Comparison of ENCODE assay signal across 1 cellular context in the genomic region with DNA sequence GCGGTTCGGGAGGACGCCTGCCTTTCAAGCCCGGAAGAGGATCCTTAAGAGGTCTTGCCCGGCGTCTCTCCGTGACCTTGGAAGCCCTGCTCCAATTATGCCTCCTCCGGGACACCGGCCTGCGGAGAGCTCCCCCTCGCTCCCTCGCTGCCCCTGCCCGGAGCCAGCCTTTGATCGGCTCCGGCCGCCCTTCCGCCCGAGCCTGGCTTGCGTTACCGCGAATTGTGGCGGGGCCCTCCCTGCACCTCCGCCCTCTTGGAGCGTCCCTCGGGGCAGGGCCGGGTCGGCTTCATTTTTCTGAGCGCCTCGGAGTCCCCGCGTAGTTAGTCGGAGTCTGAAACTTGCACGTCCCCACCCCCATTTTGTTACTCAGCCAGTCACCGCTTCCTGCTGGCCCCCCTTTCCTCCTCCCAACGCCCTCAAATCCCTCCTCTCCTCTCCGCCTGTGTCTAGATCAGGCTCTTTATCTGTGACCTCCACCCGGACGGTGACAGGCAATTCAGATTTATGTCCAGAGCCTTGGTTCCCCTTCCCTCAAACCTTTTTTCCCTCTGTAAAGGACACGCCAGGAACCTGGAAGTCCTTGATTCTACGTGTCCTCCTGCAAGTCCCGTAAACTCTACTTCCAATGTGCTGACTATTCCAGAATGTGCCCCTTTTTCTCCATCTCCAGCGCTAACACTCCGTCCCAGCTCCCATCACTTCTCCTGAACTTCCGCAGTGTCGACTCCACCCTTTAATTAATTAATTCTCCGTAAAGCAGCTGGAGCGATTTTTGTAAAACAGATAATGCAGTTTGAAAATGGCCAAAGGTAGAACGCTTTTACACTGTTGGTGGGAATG.
TF ChIP-seq lines count a peak whose summit lies in the region.

No MANE protein-coding gene starts in this region.

TF ChIP-seq in HepG2, 621 proteins besides CTCF, POLR2A, EP300 and RAD21 (continued from another document):
- TF ChIP-seq ZBED4 (CRISPR knock-in tag; IDR thresholded peaks at IDR 0.05; ENCODE audit: borderline replicate concordance): peak; percentile 14; the same call in 1 of the 2 replicates
- TF ChIP-seq, protein P1, sequence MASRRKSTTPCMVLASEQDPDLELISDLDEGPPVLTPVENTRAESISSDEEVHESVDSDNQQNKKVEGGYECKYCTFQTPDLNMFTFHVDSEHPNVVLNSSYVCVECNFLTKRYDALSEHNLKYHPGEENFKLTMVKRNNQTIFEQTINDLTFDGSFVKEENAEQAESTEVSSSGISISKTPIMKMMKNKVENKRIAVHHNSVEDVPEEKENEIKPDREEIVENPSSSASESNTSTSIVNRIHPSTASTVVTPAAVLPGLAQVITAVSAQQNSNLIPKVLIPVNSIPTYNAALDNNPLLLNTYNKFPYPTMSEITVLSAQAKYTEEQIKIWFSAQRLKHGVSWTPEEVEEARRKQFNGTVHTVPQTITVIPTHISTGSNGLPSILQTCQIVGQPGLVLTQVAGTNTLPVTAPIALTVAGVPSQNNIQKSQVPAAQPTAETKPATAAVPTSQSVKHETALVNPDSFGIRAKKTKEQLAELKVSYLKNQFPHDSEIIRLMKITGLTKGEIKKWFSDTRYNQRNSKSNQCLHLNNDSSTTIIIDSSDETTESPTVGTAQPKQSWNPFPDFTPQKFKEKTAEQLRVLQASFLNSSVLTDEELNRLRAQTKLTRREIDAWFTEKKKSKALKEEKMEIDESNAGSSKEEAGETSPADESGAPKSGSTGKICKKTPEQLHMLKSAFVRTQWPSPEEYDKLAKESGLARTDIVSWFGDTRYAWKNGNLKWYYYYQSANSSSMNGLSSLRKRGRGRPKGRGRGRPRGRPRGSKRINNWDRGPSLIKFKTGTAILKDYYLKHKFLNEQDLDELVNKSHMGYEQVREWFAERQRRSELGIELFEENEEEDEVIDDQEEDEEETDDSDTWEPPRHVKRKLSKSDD (CRISPR knock-in tag; IDR thresholded peaks at IDR 0.05; ENCODE audit: low read depth): no peak; the same call in 1 of the 2 replicates
- peak; percentile 10; the same call in 1 of the 2 replicates for TF ChIP-seq PATZ1 (CRISPR knock-in tag; IDR thresholded peaks at IDR 0.05)
- TF ChIP-seq NFATC3 (CRISPR knock-in tag; IDR thresholded peaks at IDR 0.05): no peak
- no peak for TF ChIP-seq DNMT1 (CRISPR knock-in tag; IDR thresholded peaks at IDR 0.05)
- no peak for TF ChIP-seq RXRB (CRISPR knock-in tag; IDR thresholded peaks at IDR 0.05; ENCODE audit: borderline replicate concordance)
- peak; percentile 87 for TF ChIP-seq RBM39 (IDR thresholded peaks at IDR 0.05; ENCODE audit: low read depth, low read length, poor library complexity, severe bottlenecking)
- peak; percentile 72 for TF ChIP-seq KDM2A (CRISPR knock-in tag; IDR thresholded peaks at IDR 0.05; ENCODE audit: borderline replicate concordance, low read depth)
- no peak for TF ChIP-seq ZNF749 (CRISPR knock-in tag; IDR thresholded peaks at IDR 0.05; ENCODE audit: borderline replicate concordance)
- no peak for TF ChIP-seq KDM6A (CRISPR knock-in tag; IDR thresholded peaks at IDR 0.05; ENCODE audit: low read depth)
- TF ChIP-seq ZNF687 (CRISPR knock-in tag; IDR thresholded peaks at IDR 0.05): peak; percentile 89
- TF ChIP-seq HHEX (CRISPR knock-in tag; IDR thresholded peaks at IDR 0.05): peak; percentile 28; the same call in 1 of the 2 replicates
- TF ChIP-seq ZFY (CRISPR knock-in tag; IDR thresholded peaks at IDR 0.05): peak; percentile 72
- TF ChIP-seq CCDC6 (CRISPR knock-in tag; IDR thresholded peaks at IDR 0.05): peak; percentile 21; the same call in 1 of the 2 replicates
- TF ChIP-seq ZNF431 (CRISPR knock-in tag; IDR thresholded peaks at IDR 0.05; ENCODE audit: borderline replicate concordance, low read depth): peak; percentile 81
- TF ChIP-seq, protein P2, sequence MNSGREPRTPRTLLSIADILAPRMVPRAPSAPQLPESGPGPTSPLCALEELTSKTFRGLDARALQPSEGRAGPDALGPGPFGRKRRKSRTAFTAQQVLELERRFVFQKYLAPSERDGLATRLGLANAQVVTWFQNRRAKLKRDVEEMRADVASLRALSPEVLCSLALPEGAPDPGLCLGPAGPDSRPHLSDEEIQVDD (CRISPR knock-in tag; IDR thresholded peaks at IDR 0.05; ENCODE audit: borderline replicate concordance): 0 out of 2 replicates have a peak, but pooled peaks have one; percentile 42
- no peak for TF ChIP-seq ZNF10 (CRISPR knock-in tag; IDR thresholded peaks at IDR 0.05; ENCODE audit: borderline replicate concordance, low read depth)
- TF ChIP-seq PBX3 (CRISPR knock-in tag; IDR thresholded peaks at IDR 0.05; ENCODE audit: borderline replicate concordance): no peak
- no peak for TF ChIP-seq CHD2 (IDR thresholded peaks at IDR 0.05; ENCODE audit: low read depth, low read length)
- peak; percentile 36 for TF ChIP-seq SKI (IDR thresholded peaks at IDR 0.05; ENCODE audit: partially characterized antibody)
- TF ChIP-seq JDP2 (CRISPR knock-in tag; IDR thresholded peaks at IDR 0.05; ENCODE audit: borderline replicate concordance): no peak
- peak; percentile 29 to 33; a peak in 3 of 4 replicates for TF ChIP-seq MAFK (conservative IDR thresholded peaks at IDR 0.05 in 1 of 2, IDR thresholded peaks at IDR 0.05 in 1 of 2; ENCODE audit: low read length in 2 of 2)
- TF ChIP-seq ZNF768 (CRISPR knock-in tag; IDR thresholded peaks at IDR 0.05): peak; percentile 33; the same call in 1 of the 2 replicates
- TF ChIP-seq ZNF772 (CRISPR knock-in tag; IDR thresholded peaks at IDR 0.05): peak; percentile 78
- TF ChIP-seq ZNF44 (CRISPR knock-in tag; IDR thresholded peaks at IDR 0.05): no peak
- TF ChIP-seq, protein P3, sequence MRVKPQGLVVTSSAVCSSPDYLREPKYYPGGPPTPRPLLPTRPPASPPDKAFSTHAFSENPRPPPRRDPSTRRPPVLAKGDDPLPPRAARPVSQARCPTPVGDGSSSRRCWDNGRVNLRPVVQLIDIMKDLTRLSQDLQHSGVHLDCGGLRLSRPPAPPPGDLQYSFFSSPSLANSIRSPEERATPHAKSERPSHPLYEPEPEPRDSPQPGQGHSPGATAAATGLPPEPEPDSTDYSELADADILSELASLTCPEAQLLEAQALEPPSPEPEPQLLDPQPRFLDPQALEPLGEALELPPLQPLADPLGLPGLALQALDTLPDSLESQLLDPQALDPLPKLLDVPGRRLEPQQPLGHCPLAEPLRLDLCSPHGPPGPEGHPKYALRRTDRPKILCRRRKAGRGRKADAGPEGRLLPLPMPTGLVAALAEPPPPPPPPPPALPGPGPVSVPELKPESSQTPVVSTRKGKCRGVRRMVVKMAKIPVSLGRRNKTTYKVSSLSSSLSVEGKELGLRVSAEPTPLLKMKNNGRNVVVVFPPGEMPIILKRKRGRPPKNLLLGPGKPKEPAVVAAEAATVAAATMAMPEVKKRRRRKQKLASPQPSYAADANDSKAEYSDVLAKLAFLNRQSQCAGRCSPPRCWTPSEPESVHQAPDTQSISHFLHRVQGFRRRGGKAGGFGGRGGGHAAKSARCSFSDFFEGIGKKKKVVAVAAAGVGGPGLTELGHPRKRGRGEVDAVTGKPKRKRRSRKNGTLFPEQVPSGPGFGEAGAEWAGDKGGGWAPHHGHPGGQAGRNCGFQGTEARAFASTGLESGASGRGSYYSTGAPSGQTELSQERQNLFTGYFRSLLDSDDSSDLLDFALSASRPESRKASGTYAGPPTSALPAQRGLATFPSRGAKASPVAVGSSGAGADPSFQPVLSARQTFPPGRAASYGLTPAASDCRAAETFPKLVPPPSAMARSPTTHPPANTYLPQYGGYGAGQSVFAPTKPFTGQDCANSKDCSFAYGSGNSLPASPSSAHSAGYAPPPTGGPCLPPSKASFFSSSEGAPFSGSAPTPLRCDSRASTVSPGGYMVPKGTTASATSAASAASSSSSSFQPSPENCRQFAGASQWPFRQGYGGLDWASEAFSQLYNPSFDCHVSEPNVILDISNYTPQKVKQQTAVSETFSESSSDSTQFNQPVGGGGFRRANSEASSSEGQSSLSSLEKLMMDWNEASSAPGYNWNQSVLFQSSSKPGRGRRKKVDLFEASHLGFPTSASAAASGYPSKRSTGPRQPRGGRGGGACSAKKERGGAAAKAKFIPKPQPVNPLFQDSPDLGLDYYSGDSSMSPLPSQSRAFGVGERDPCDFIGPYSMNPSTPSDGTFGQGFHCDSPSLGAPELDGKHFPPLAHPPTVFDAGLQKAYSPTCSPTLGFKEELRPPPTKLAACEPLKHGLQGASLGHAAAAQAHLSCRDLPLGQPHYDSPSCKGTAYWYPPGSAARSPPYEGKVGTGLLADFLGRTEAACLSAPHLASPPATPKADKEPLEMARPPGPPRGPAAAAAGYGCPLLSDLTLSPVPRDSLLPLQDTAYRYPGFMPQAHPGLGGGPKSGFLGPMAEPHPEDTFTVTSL (CRISPR knock-in tag; IDR thresholded peaks at IDR 0.05; ENCODE audit: borderline replicate concordance): peak; percentile 38; the same call in 1 of the 2 replicates
TF ChIP-seq in HepG2: peak in this region for 176.
